16 cellular contexts compared by ENCODE assay signal in the genomic region with DNA sequence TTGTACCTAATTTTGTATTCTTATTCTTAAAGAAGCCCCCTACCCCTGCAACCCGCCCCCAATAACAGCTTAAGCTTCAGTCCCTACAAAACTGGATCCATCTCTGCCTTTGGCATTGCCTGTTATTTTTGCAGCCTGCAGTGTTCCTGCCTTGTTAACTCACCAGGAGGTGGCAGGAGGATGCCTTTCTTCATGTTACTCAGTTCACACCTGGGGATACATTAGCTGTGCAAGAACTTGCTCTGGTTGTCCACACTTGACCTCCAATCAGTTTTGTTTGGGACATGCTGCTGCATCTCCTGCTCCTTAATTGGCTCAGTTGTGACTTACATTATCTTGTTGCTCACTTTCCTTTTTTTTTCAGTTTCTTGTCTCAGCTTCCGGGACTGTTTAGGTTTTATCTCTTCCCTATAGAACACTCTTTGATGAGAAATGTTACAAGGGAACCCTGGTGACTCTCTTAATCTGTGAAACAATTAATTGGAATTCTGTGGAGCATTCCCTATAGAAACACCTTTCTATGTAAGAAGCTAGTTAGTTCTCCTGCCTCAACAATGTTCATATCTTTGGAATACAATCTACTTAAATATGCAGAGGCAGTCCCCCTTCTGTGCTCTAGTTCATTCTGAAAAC.
DNase-seq lines count a peak whose midpoint lies in the region; ATAC-seq and TF ChIP-seq lines count a peak whose summit lies in the region.
"Had no signal": no experiment of that assay in that cellular context is flagged by ENCODE, and none has a peak within 500 bp of the region (broad histone marks: within the 10 kb centered on the region; RNA-seq: fewer than 3 reads in every experiment).

No MANE protein-coding gene starts in this region.

- TF ChIP-seq CTCF in BE2C (IDR thresholded peaks at IDR 0.05; ENCODE audit: low read depth, low read length) (peak; percentile 28; the same call in 1 of the 2 replicates), GM23338 (conservative IDR thresholded peaks at IDR 0.05; ENCODE audit: low read depth in 2 of 2) (peak; percentile 42 to 71)

- peaks cover 24% of the 10 kb centered on the region for H3K4me1 Mint-ChIP-seq in GM23338
- H3K4me1 Mint-ChIP-seq: activated naive CD4-positive, alpha-beta T cell treated with anti-CD3 and anti-CD28 coated beads, Interleukin-2, amount 10 ng/mL, durations not matched to agents 7 days and 5 days had no signal

- H3K36me3 ChIP-seq in BE2C (no peaks in the 10 kb centered on the region), GM23338 (ENCODE audit: insufficient read depth) (no peaks in the 10 kb centered on the region), iPS DF 6.9 (ENCODE audit: control insufficient read depth, insufficient read depth, low read length) (no peaks in the 10 kb centered on the region), aorta (ENCODE audit: control insufficient read depth in 1 of 2, insufficient read depth in 2 of 2, low read length in 1 of 2) (no peaks in the 10 kb centered on the region)
- H3K36me3 ChIP-seq: cardiac muscle cell, gastrocnemius medialis, thyroid gland had no signal

- no peaks in the 10 kb centered on the region for H3K79me2 ChIP-seq in GM23338 (replicated peaks; ENCODE audit: insufficient read depth)

- H2AFZ ChIP-seq in GM23338, result no peak overlapping the region

- H3K9me3 ChIP-seq in BE2C (no peaks in the 10 kb centered on the region), iPS DF 6.9 (ENCODE audit: control insufficient read depth, insufficient read depth, low read length) (no peaks in the 10 kb centered on the region), aorta (ENCODE audit: control insufficient read depth, low read length) (peaks cover 1% of the 10 kb centered on the region)
- H3K9me3 ChIP-seq: gastrocnemius medialis, thyroid gland had no signal

- H3K36me3 Mint-ChIP-seq in GM23338 (ENCODE audit: low read depth), result no peaks in the 10 kb centered on the region
- H3K36me3 Mint-ChIP-seq: activated naive CD4-positive, alpha-beta T cell treated with anti-CD3 and anti-CD28 coated beads, Interleukin-2, amount 10 ng/mL, durations not matched to agents 7 days and 5 days had no signal

- intact Hi-C loops in aorta (cut with DNase I), result no loop called here

- no peaks in the 10 kb centered on the region for H3K9me3 Mint-ChIP-seq in GM23338
- H3K9me3 Mint-ChIP-seq: activated naive CD4-positive, alpha-beta T cell treated with anti-CD3 and anti-CD28 coated beads, Interleukin-2, amount 10 ng/mL, durations not matched to agents 7 days and 5 days had no signal

- no CpG with 5 or more reads among the region's 2 CpGs for WGBS in iPS DF 6.9 (ENCODE audit: insufficient coverage, insufficient read length)
- 54 to 55% methylated on average over 2 of the region's 2 CpGs for WGBS in aorta, 2 donors

- ATAC-seq in GM23338 (peak; percentile 92), aorta (ENCODE audit: low FRiP score) (no peak)
- ATAC-seq: activated CD4-positive, CD25-positive, alpha-beta regulatory T cell treated with anti-CD3 and anti-CD28 coated beads, Interleukin-2, amount 50 U/mL, for 24 hours; effector memory CD8-positive, alpha-beta T cell; gastrocnemius medialis; left cardiac atrium had no signal

- no peaks in the 10 kb centered on the region for H4K20me1 ChIP-seq in GM23338 (replicated peaks; ENCODE audit: insufficient read depth)

- no peak overlapping the region for H3K27ac ChIP-seq in GM23338 (ENCODE audit: low read depth)
- no peak overlapping the region for H3K27ac ChIP-seq in iPS DF 6.9 (ENCODE audit: low read length)
- no peak overlapping the region for H3K27ac ChIP-seq in aorta (ENCODE audit: low read depth in 1 of 2, low read length in 2 of 2)
- H3K27ac ChIP-seq: cardiac muscle cell, gastrocnemius medialis, thyroid gland had no signal

- no peak overlapping the region for H3K4me2 ChIP-seq in GM23338

- H3K27me3 Mint-ChIP-seq in GM23338 (ENCODE audit: insufficient read depth, low read depth, poor library complexity), result no peaks in the 10 kb centered on the region
- H3K27me3 Mint-ChIP-seq: activated naive CD4-positive, alpha-beta T cell treated with anti-CD3 and anti-CD28 coated beads, Interleukin-2, amount 10 ng/mL, durations not matched to agents 7 days and 5 days; effector memory CD8-positive, alpha-beta T cell had no signal

- H3F3A ChIP-seq in GM23338 (replicated peaks; ENCODE audit: low read depth), result no peaks in the 10 kb centered on the region

- 0 out of 2 replicates have a peak overlapping the region, but pooled peaks have one; percentile 31 for H3K27ac Mint-ChIP-seq in GM23338
- H3K27ac Mint-ChIP-seq: activated naive CD4-positive, alpha-beta T cell treated with anti-CD3 and anti-CD28 coated beads, Interleukin-2, amount 10 ng/mL, durations not matched to agents 7 days and 5 days; effector memory CD8-positive, alpha-beta T cell had no signal

- H3K4me3 ChIP-seq in BE2C (ENCODE audit: low read depth, low read length) (no peak overlapping the region), GM23338 (no peak overlapping the region), iPS DF 6.9 (ENCODE audit: low read length) (no peak overlapping the region), aorta (ENCODE audit: low read length in 2 of 2) (no peak overlapping the region)
- H3K4me3 ChIP-seq: cardiac muscle cell, gastrocnemius medialis, thyroid gland had no signal

- H3K4me3 Mint-ChIP-seq in GM23338, result no peak overlapping the region
- H3K4me3 Mint-ChIP-seq: activated naive CD4-positive, alpha-beta T cell treated with anti-CD3 and anti-CD28 coated beads, Interleukin-2, amount 10 ng/mL, durations not matched to agents 7 days and 5 days; effector memory CD8-positive, alpha-beta T cell had no signal

- H3K4me1 ChIP-seq in BE2C (no peaks in the 10 kb centered on the region), GM23338 (ENCODE audit: insufficient read depth) (peaks cover 23% of the 10 kb centered on the region; the same call in 1 of the 2 replicates), iPS DF 6.9 (ENCODE audit: control insufficient read depth, insufficient read depth, low read length) (no peaks in the 10 kb centered on the region), aorta (ENCODE audit: control insufficient read depth in 1 of 2, insufficient read depth in 2 of 2, low read length in 2 of 2) (no peaks in the 10 kb centered on the region)
- H3K4me1 ChIP-seq: gastrocnemius medialis, thyroid gland had no signal

- H3K27me3 ChIP-seq in BE2C (no peaks in the 10 kb centered on the region), GM23338 (ENCODE audit: insufficient read depth) (no peaks in the 10 kb centered on the region), iPS DF 6.9 (ENCODE audit: control insufficient read depth, insufficient read depth, low read length) (no peaks in the 10 kb centered on the region), aorta (ENCODE audit: control insufficient read depth in 1 of 2, insufficient read depth in 2 of 2, low read length in 1 of 2) (no peaks in the 10 kb centered on the region)
- H3K27me3 ChIP-seq: cardiac muscle cell, gastrocnemius medialis, thyroid gland had no signal

- DNase-seq in BE2C, result no peak
- DNase-seq in GM23338 (ENCODE audit: low spot score), result peak; percentile 70
- DNase-seq in RKO (ENCODE audit: low spot score), result peak; percentile 34
- peak; percentile 27 for DNase-seq in iPS DF 6.9 (ENCODE audit: low read depth, low spot score)
- no peak for DNase-seq in cerebellum (ENCODE audit: low spot score)
- no peak for DNase-seq in germinal center (ENCODE audit: low spot score)
- no peak for DNase-seq in aorta
- no peak for DNase-seq in C1 segment of cervical spinal cord (lab: John Stamatoyannopoulos, UW)
- DNase-seq: activated naive CD4-positive, alpha-beta T cell treated with anti-CD3 and anti-CD28 coated beads, Interleukin-2, amount 10 ng/mL, durations not matched to agents 7 days and 5 days; effector memory CD8-positive, alpha-beta T cell; gastrocnemius medialis; left cardiac atrium; NCI-H2081 treated with DMSO at 0.1 percent for 48 hours; thyroid gland had no signal

- H3K9me2 ChIP-seq in GM23338 (ENCODE audit: insufficient read depth), result no peaks in the 10 kb centered on the region

TF ChIP-seq in GM23338, 12 proteins besides CTCF, POLR2A, EP300 and RAD21:
- TF ChIP-seq CREB1 (CRISPR knock-in tag; IDR thresholded peaks at IDR 0.05; ENCODE audit: low read depth), result no peak
- no peak for TF ChIP-seq ZNF114 (CRISPR knock-in tag; IDR thresholded peaks at IDR 0.05)

Comparison
In these comparisons a context has a peak if more than half of its experiments do, and no peak if none do; other contexts are left out.
1. DNase-seq: peak in GM23338 (single experiment), RKO (single experiment) and iPS DF 6.9 (single experiment); none in BE2C (single experiment), cerebellum (single experiment), germinal center (single experiment), aorta (0 of 2) and C1 segment of cervical spinal cord (0 of 14).